ENCODE assay signal across 9 cellular contexts in the genomic region with DNA sequence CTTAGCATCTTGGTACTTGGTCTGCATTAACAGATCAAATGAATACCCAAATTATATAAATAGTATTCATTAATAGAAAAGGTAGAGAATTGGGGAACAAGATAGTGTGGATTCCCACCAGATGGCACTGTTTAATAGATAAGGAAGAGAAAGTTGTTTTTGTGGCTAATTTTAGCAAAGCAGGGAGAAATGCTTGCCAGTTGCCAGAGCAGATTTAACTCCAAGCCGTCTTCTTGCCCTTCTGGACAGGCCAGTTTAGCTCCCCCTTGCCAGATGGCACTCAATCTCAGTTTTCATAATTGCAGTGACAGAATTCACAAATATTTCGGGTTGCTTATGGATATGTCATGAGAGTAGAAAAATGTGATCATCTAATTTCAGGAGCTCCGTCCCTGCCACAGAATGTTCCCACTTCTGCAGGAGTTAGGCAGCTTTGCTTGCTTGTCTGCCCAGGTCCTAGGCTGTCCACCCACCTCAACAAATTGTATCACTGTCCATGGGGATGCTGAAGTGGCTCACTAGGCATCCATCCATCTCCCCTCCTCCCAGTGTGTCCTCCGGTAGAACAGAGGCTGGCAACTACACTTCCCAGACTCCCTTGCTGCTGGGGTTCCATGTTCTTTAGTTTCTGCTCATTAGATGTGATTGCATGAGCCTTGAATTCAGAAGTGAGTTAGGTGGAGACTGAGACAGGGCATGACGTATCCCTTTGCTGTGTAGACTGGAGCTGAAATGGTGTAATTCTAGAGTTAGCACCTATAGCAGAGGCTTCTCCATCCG. TPM values are rescaled to one million over a fixed set of nuclear protein-coding genes. Genes with fewer than 3 reads are reported as not detected.
DNase-seq lines count a peak whose midpoint lies in the region; ATAC-seq and TF ChIP-seq lines count a peak whose summit lies in the region.
"Had no signal": no experiment of that assay in that cellular context is flagged by ENCODE, and none has a peak within 500 bp of the region (broad histone marks: within the 10 kb centered on the region; RNA-seq: fewer than 3 reads in every experiment).

No MANE protein-coding gene starts in this region.

- H3K9me3 ChIP-seq in adipocyte (ENCODE audit: control insufficient read depth, low read length) (no peaks in the 10 kb centered on the region), right cardiac atrium (ENCODE audit: control insufficient read depth, low read length) (no peaks in the 10 kb centered on the region), stomach (no peaks in the 10 kb centered on the region)

- ATAC-seq in right cardiac atrium (peak; percentile 63 to 80), HG03139 (IDR thresholded peaks at IDR 0.05; ENCODE audit: unreplicated experiment) (no peak)

- no peak overlapping the region for H3K27ac Mint-ChIP-seq in activated T-cell treated with anti-CD3 and anti-CD28 coated beads, Interleukin-2, amount 50 U/mL, for 24 hours
- no peak overlapping the region for H3K27ac Mint-ChIP-seq in glutamatergic neuron (ENCODE audit: unreplicated experiment)

- H3K27me3 ChIP-seq in adipocyte (replicated peaks; ENCODE audit: control insufficient read depth, insufficient read depth, low read length), result peaks cover 5% of the 10 kb centered on the region
- no peaks in the 10 kb centered on the region for H3K27me3 ChIP-seq in right cardiac atrium (ENCODE audit: control insufficient read depth, insufficient read depth)
- H3K27me3 ChIP-seq in stomach, result no peaks in the 10 kb centered on the region

- TF ChIP-seq CTCF in stomach (IDR thresholded peaks at IDR 0.05) (peak in 3 of 7 experiments; percentile 14 to 20 (median 15)), glutamatergic neuron (IDR thresholded peaks at IDR 0.05; ENCODE audit: partially characterized antibody, unreplicated experiment) (no peak)

- H3K4me3 Mint-ChIP-seq in activated T-cell treated with anti-CD3 and anti-CD28 coated beads, Interleukin-2, amount 50 U/mL, for 24 hours, result no peak overlapping the region
- no peak overlapping the region for H3K4me3 Mint-ChIP-seq in glutamatergic neuron (ENCODE audit: unreplicated experiment)

- DNase-seq in D341Med (ENCODE audit: low spot score) (peak; percentile 52), M059J (ENCODE audit: low read depth) (peak; percentile 50), adipocyte (ENCODE audit: low read depth) (peak; percentile 78), right cardiac atrium (peak in 1 of 3 donors; percentile 30), stomach (no peak), glutamatergic neuron (no peak)
- DNase-seq in activated T-cell treated with anti-CD3 and anti-CD28 coated beads, Interleukin-2, amount 50 U/mL, for 24 hours, result no peak

- H3K27ac ChIP-seq in right cardiac atrium (ENCODE audit: low read length) (peak overlapping the region; percentile 36), stomach (no peak overlapping the region)
- H3K27ac ChIP-seq: skin epidermis had no signal

- H3K36me3 Mint-ChIP-seq in activated T-cell treated with anti-CD3 and anti-CD28 coated beads, Interleukin-2, amount 50 U/mL, for 24 hours (ENCODE audit: low read depth), result no peaks in the 10 kb centered on the region
- no peaks in the 10 kb centered on the region for H3K36me3 Mint-ChIP-seq in glutamatergic neuron (ENCODE audit: unreplicated experiment)

- H3K4me1 Mint-ChIP-seq in activated T-cell treated with anti-CD3 and anti-CD28 coated beads, Interleukin-2, amount 50 U/mL, for 24 hours (ENCODE audit: low read depth), result no peaks in the 10 kb centered on the region
- peaks cover 9% of the 10 kb centered on the region for H3K4me1 Mint-ChIP-seq in glutamatergic neuron (ENCODE audit: low read depth, unreplicated experiment)

- H3K9me3 Mint-ChIP-seq in activated T-cell treated with anti-CD3 and anti-CD28 coated beads, Interleukin-2, amount 50 U/mL, for 24 hours, result no peaks in the 10 kb centered on the region
- H3K9me3 Mint-ChIP-seq in glutamatergic neuron (ENCODE audit: unreplicated experiment), result peaks cover 2% of the 10 kb centered on the region

- TF ChIP-seq EP300 in stomach (IDR thresholded peaks at IDR 0.05), result no peak

- H3K36me3 ChIP-seq in adipocyte (ENCODE audit: control insufficient read depth, insufficient read depth, low read length, severe bottlenecking) (no peaks in the 10 kb centered on the region), stomach (no peaks in the 10 kb centered on the region)

- H3K27me3 Mint-ChIP-seq in activated T-cell treated with anti-CD3 and anti-CD28 coated beads, Interleukin-2, amount 50 U/mL, for 24 hours, result peaks cover 13% of the 10 kb centered on the region
- peaks cover 5% of the 10 kb centered on the region for H3K27me3 Mint-ChIP-seq in glutamatergic neuron (ENCODE audit: unreplicated experiment)

- WGBS in right cardiac atrium, result 42% methylated on average over 6 of the region's 6 CpGs
- WGBS in stomach, 5 donors, result 52 to 68% (median 60%) methylated on average over 6 of the region's 6 CpGs

- peak overlapping the region; percentile 64 for H3K9ac ChIP-seq in adipocyte (ENCODE audit: low read length)

- no peak for TF ChIP-seq POLR2A in stomach (IDR thresholded peaks at IDR 0.05)

- H3K4me3 ChIP-seq in adipocyte (ENCODE audit: low read length) (peak overlapping the region; percentile 78), right cardiac atrium (ENCODE audit: low read length) (peak overlapping the region; percentile 37), stomach (peak overlapping the region; percentile 8 to 19 (median 16))

- peaks cover 17% of the 10 kb centered on the region for H3K4me1 ChIP-seq in adipocyte (ENCODE audit: control insufficient read depth, insufficient read depth, low read length)
- peaks cover 3% of the 10 kb centered on the region for H3K4me1 ChIP-seq in right cardiac atrium (ENCODE audit: control insufficient read depth, insufficient read depth, low read length)
- H3K4me1 ChIP-seq in stomach, result peaks cover 0 to 13% (median 2%) of the 10 kb centered on the region in 4 donors

- intact Hi-C loops in right cardiac atrium (cut with DNase I), result loop anchor here in 2 of 4 donors (5.0 kb wide), 1 partner anchor 244 kb away; no protein-coding TSS in a partner anchor
- intact Hi-C loops in stomach (cut with DNase I; ENCODE audit: low total_unique reads), result no loop called here

RNA-seq across cellular contexts. Expression of a gene that starts 11.8 kb away (rescaled TPM):
- 290 and 372 TPM in 2 replicates for total RNA-seq in M059J (2014; rRNA removed; shearing (Covaris generic))
- 10 to 100 TPM; 76.7 to 84.3 (median 81.7) TPM for total RNA-seq in right cardiac atrium
- polyA plus RNA-seq in right cardiac atrium, result 63.0 TPM
- 100 to 1,000 TPM in 2 of 5 donors, 10 to 100 TPM in 3; 25.7 to 664 (median 94.0) TPM for total RNA-seq in stomach
- 10 to 100 TPM; 43.7 to 86.9 (median 69.3) TPM for polyA plus RNA-seq in stomach
- 13.5 TPM for total RNA-seq in glutamatergic neuron (ENCODE audit: unreplicated experiment)

RNA-seq across cellular contexts. Expression of a gene that starts 32.7 kb away (rescaled TPM):
- 38.8 and 48.1 TPM in 2 replicates for total RNA-seq in M059J (2014; rRNA removed; shearing (Covaris generic))
- total RNA-seq in right cardiac atrium (10 to 100 TPM in 1 of 4 donors, 1 to 10 TPM in 3; 5.3 to 14.9 (median 7.0) TPM), stomach (100 to 1,000 TPM in 1 of 5 donors, 10 to 100 TPM in 2, 1 to 10 TPM in 2; 3.5 to 136 (median 57.5) TPM), glutamatergic neuron (ENCODE audit: unreplicated experiment) (302 TPM)
- polyA plus RNA-seq in right cardiac atrium (2.9 TPM), stomach (10 to 100 TPM in 1 of 3 donors, 1 to 10 TPM in 2; 6.4 to 18.0 (median 7.7) TPM)

Comparison
In these comparisons a context has a peak if more than half of its experiments do, and no peak if none do; other contexts are left out.
1. DNase-seq: peak in D341Med (single experiment), M059J (single experiment) and adipocyte (single experiment); none in stomach (single experiment), activated T-cell treated with anti-CD3 and anti-CD28 coated beads, Interleukin-2, amount 50 U/mL, for 24 hours (single experiment) and glutamatergic neuron (single experiment).
2. H3K4me3 ChIP-seq: peak in every context shown above with its lines; median percentile 78 in adipocyte; 37 in right cardiac atrium; 16 in stomach.